ENCODE assay signal across 13 cellular contexts in genomic region chr11:130371004-130371590, GRCh38. TPM values are rescaled to one million over a fixed set of nuclear protein-coding genes. Genes with fewer than 3 reads are reported as not detected.
DNase-seq lines count a peak whose midpoint lies in the region; ATAC-seq, FAIRE-seq and TF ChIP-seq lines count a peak whose summit lies in the region.
"Had no signal": no experiment of that assay in that cellular context is flagged by ENCODE, and none has a peak within 500 bp of the region (broad histone marks: within the 10 kb centered on the region; RNA-seq: fewer than 3 reads in every experiment).

No MANE protein-coding gene starts in this region.

- TF ChIP-seq RAD21 in H1 (IDR thresholded peaks at IDR 0.05 in 1 of 2, conservative IDR thresholded peaks at IDR 0.05 in 1 of 2; ENCODE audit: low read depth in 2 of 2, low read length in 2 of 2), result peak in 1 of 2 experiments; percentile 24; a peak in 1 of 4 replicates

- no peaks in the 10 kb centered on the region for H3K23me2 ChIP-seq in H1 (ENCODE audit: low read depth, low read length)

- peak overlapping the region; percentile 51 for H4K5ac ChIP-seq in H1 (ENCODE audit: insufficient read length, low read depth, low read length)

- H3K23ac ChIP-seq in H1 (ENCODE audit: insufficient read length), result no peak overlapping the region

- H3K4me1 Mint-ChIP-seq in type B pancreatic cell (ENCODE audit: unreplicated experiment), result no peaks in the 10 kb centered on the region

- 0 out of 2 replicates have a peak overlapping the region, but pooled peaks have one; percentile 97 for H2BK20ac ChIP-seq in H1 (ENCODE audit: low read length)

- CTCF ChIA-PET in H1 (lab: Charles Lee; ENCODE audit: partially characterized antibody), result interaction anchor here (0.7 to 2.3 kb wide), 17 partner anchors 8 to 159 kb away, joined by 3 to 10 read pairs (median 3); no protein-coding TSS in a partner anchor

- POLR2A ChIA-PET in H1 (lab: Charles Lee; ENCODE audit: partially characterized antibody), result interaction anchor here (1.1 to 1.2 kb wide), 5 partner anchors 12 to 154 kb away, joined by 3 read pairs; no protein-coding TSS in a partner anchor

- H2BK120ac ChIP-seq in H1 (replicated peaks; ENCODE audit: low read depth, low read length), result no peak overlapping the region

- H2BK15ac ChIP-seq in H1 (ENCODE audit: low read length), result no peak overlapping the region

- DNase-seq in NCI-H748 (lab: John Stamatoyannopoulos, UW; ENCODE audit: unreplicated experiment), result peak; percentile 20
- no peak for DNase-seq in NCI-H748 treated with DMSO at 0.1 percent for 48 hours (lab: John Stamatoyannopoulos, UW)
- DNase-seq in NCI-H82 (lab: John Stamatoyannopoulos, UW), result peak; percentile 66
- DNase-seq in H1 (ENCODE audit: low read depth in 1 of 2, low spot score in 2 of 2), result no peak
- peak; percentile 7 for DNase-seq in type B pancreatic cell (ENCODE audit: extremely low spot score, unreplicated experiment)
- no peak for DNase-seq in T-helper 1 cell
- DNase-seq in suprapubic skin (ENCODE audit: low spot score in 2 of 2), result no peak
- DNase-seq: NCI-H2227 treated with DMSO at 0.1 percent for 48 hours, tibial artery had no signal

- H3K4me3 Mint-ChIP-seq in type B pancreatic cell, result no peak overlapping the region
- H3K4me3 Mint-ChIP-seq: activated T-helper 1 cell treated with anti-CD3 and anti-CD28 coated beads, Interleukin-12 subunit alpha, Interleukin-12 subunit beta, Interleukin-2, Interleukin-4 antibody, amounts not matched to agents 30 ng/mL and 10 ng/mL and 1 ng/mL, durations not matched to agents 14 hours and 24 hours and 36 hours had no signal

- FAIRE-seq in H1 (lab: Jason Lieb, UNC), result peak; percentile 52

- H2BK5ac ChIP-seq in H1 (ENCODE audit: low read depth, low read length), result no peak overlapping the region

- H3K14ac ChIP-seq in H1 (ENCODE audit: insufficient read length), result no peak overlapping the region

- no peak overlapping the region for H3K56ac ChIP-seq in H1 (replicated peaks; ENCODE audit: insufficient read length, low read depth, low read length)

- TF ChIP-seq CTCF in H1 (IDR thresholded peaks at IDR 0.05; ENCODE audit: control extremely low read depth in 1 of 3, insufficient read depth in 1 of 3, low read depth in 1 of 3, low read length in 3 of 3) (peak in 1 of 3 experiments; percentile 25; a peak in 1 of 4 replicates), type B pancreatic cell (conservative IDR thresholded peaks at IDR 0.05) (no peak), suprapubic skin (IDR thresholded peaks at IDR 0.05) (no peak)

- H3K27ac ChIP-seq in H1 (ENCODE audit: low read depth, low read length) (no peak overlapping the region), suprapubic skin (no peak overlapping the region)
- H3K27ac ChIP-seq: tibial artery had no signal

- ATAC-seq in esophagus mucosa, result no peak
- ATAC-seq: SK-N-SH treated with all-trans-retinoic acid at 6 μM for 48 hours had no signal

- H3K4me1 ChIP-seq in H1 (replicated peaks in 1 of 4; ENCODE audit: control insufficient read depth in 3 of 4, insufficient read depth in 4 of 4, low read length in 3 of 4) (peaks cover 0 to 15% (median 2%) of the 10 kb centered on the region in 4 experiments; a peak in 3 of 7 replicates), suprapubic skin (no peaks in the 10 kb centered on the region)
- H3K4me1 ChIP-seq: tibial artery had no signal

- H4K91ac ChIP-seq in H1 (replicated peaks; ENCODE audit: insufficient read length, low read length), result no peak overlapping the region

- H3K79me2 ChIP-seq in H1 (ENCODE audit: control insufficient read depth in 1 of 2, insufficient read depth in 2 of 2, low read length in 2 of 2), result no peaks in the 10 kb centered on the region

- 52% methylated on average over 9 of the region's 9 CpGs; no CpG with 5 or more reads in 1 of the 2 experiments for WGBS in H1 (ENCODE audit: extremely low coverage in 1 of 2, insufficient coverage in 1 of 2, insufficient read length in 1 of 2, insufficient replicate concordance in 2 of 2, low coverage in 1 of 2, low lambda C conversion rate in 2 of 2, missing lambda C conversion rate in 1 of 2), 2 experiments
- 71% methylated on average over 9 of the region's 9 CpGs for WGBS in suprapubic skin

- no peaks in the 10 kb centered on the region for H3K36me3 Mint-ChIP-seq in type B pancreatic cell

- no peaks in the 10 kb centered on the region for H3K27me3 Mint-ChIP-seq in type B pancreatic cell

- H4K8ac ChIP-seq in H1 (ENCODE audit: extremely low read depth, insufficient read depth, low read length), result no peak overlapping the region

- H3K79me1 ChIP-seq in H1 (ENCODE audit: low read depth, low read length), result no peaks in the 10 kb centered on the region

- no peak overlapping the region for H3K9ac ChIP-seq in H1 (replicated peaks in 1 of 4; ENCODE audit: extremely low read depth in 1 of 4, low read depth in 3 of 4, low read length in 3 of 4)

- TF ChIP-seq POLR2A in H1 (IDR thresholded peaks at IDR 0.05; ENCODE audit: control extremely low read depth in 1 of 2, low read depth in 2 of 2, low read length in 2 of 2), result no peak
- no peak for TF ChIP-seq POLR2A in suprapubic skin (IDR thresholded peaks at IDR 0.05)

- no peak overlapping the region for H3K4ac ChIP-seq in H1 (replicated peaks; ENCODE audit: insufficient read length, low read depth, low read length)

- TF ChIP-seq EP300 in H1 (IDR thresholded peaks at IDR 0.05; ENCODE audit: borderline replicate concordance in 1 of 2, low read depth in 2 of 2, low read length in 2 of 2) (no peak), suprapubic skin (IDR thresholded peaks at IDR 0.05) (no peak)

- H3K4me3 ChIP-seq in H1 (ENCODE audit: extremely low read depth in 1 of 4, insufficient read depth in 2 of 4, low read depth in 3 of 4, low read length in 4 of 4), result no peak overlapping the region
- no peak overlapping the region for H3K4me3 ChIP-seq in suprapubic skin
- H3K4me3 ChIP-seq: tibial artery had no signal

- H3K9me3 Mint-ChIP-seq in type B pancreatic cell, result no peaks in the 10 kb centered on the region
- H3K9me3 Mint-ChIP-seq: activated T-helper 1 cell treated with anti-CD3 and anti-CD28 coated beads, Interleukin-12 subunit alpha, Interleukin-12 subunit beta, Interleukin-2, Interleukin-4 antibody, amounts not matched to agents 30 ng/mL and 10 ng/mL and 1 ng/mL, durations not matched to agents 14 hours and 24 hours and 36 hours had no signal

- H3K18ac ChIP-seq in H1 (ENCODE audit: extremely low read depth, low read length), result no peak overlapping the region

- H2AFZ ChIP-seq in H1 (ENCODE audit: low read length), result no peak overlapping the region

- H4K20me1 ChIP-seq in H1 (replicated peaks in 1 of 2; ENCODE audit: control insufficient read depth in 1 of 2, insufficient read depth in 2 of 2, low read length in 2 of 2), result no peaks in the 10 kb centered on the region

- H3K27ac Mint-ChIP-seq in type B pancreatic cell, result no peak overlapping the region
- H3K27ac Mint-ChIP-seq: activated T-helper 1 cell treated with anti-CD3 and anti-CD28 coated beads, Interleukin-12 subunit alpha, Interleukin-12 subunit beta, Interleukin-2, Interleukin-4 antibody, amounts not matched to agents 30 ng/mL and 10 ng/mL and 1 ng/mL, durations not matched to agents 14 hours and 24 hours and 36 hours had no signal

- no peak overlapping the region for H2AK5ac ChIP-seq in H1 (ENCODE audit: low read depth, low read length)

- H3K4me2 ChIP-seq in H1 (ENCODE audit: insufficient read depth in 1 of 2, low read depth in 2 of 2, low read length in 2 of 2), result peak overlapping the region in 1 of 2 experiments; percentile 16; a peak in 1 of 4 replicates

- no peaks in the 10 kb centered on the region for H3K27me3 ChIP-seq in H1 (replicated peaks in 1 of 4; ENCODE audit: control insufficient read depth in 3 of 4, extremely low read depth in 1 of 4, insufficient read depth in 3 of 4, low read length in 3 of 4)
- no peaks in the 10 kb centered on the region for H3K27me3 ChIP-seq in suprapubic skin
- H3K27me3 ChIP-seq: tibial artery had no signal

- 0 out of 2 replicates have a peak overlapping the region, but pooled peaks have one; percentile 80 for H2BK12ac ChIP-seq in H1 (ENCODE audit: low read depth, low read length)

- no peaks in the 10 kb centered on the region for H3K36me3 ChIP-seq in H1 (ENCODE audit: control insufficient read depth in 2 of 4, insufficient read depth in 4 of 4, low read length in 3 of 4)
- H3K36me3 ChIP-seq in suprapubic skin, result no peaks in the 10 kb centered on the region
- H3K36me3 ChIP-seq: tibial artery had no signal

- H3K9me3 ChIP-seq in H1 (ENCODE audit: insufficient read depth in 2 of 2, low read depth in 1 of 2, low read length in 1 of 2) (no peaks in the 10 kb centered on the region), suprapubic skin (no peaks in the 10 kb centered on the region)
- H3K9me3 ChIP-seq: tibial artery had no signal

TF ChIP-seq in H1, 55 proteins besides CTCF, POLR2A, EP300 and RAD21 (continues in another document):
- TF ChIP-seq KDM4A (IDR thresholded peaks at IDR 0.05; ENCODE audit: low read depth, low read length, severe bottlenecking) (no peak), TAF1 (IDR thresholded peaks at IDR 0.05; ENCODE audit: low read depth, low read length) (no peak), HDAC6 (IDR thresholded peaks at IDR 0.05; ENCODE audit: low read depth, low read length) (no peak)

RNA-seq across cellular contexts. Expression of gene ZBTB44, which starts 56.4 kb away (rescaled TPM):
- total RNA-seq in H1 (2021; fragmentation: NEBNext Ultra II Directional; extraction: Animal tissue kit (Norgen Biotek cat#: 25700)), result 146 and 158 TPM in 2 replicates
- polyA plus RNA-seq in H1 (2011; rRNA removed), result 32.8 and 37.2 TPM in 2 replicates
- polyA plus RNA-seq in H1 (2011; cell fraction: cytosol; rRNA removed), result 45.3 TPM
- 86.1 TPM for polyA plus RNA-seq in H1 (2011; cell fraction: nucleus; rRNA removed)
- polyA plus RNA-seq in H1 (2012, experiment 1 of 2), result 35.6 to 70.6 TPM (median 53.9 TPM) in 4 replicates
- 8.2 TPM for polyA plus RNA-seq in H1 (2012, experiment 2 of 2)
- polyA plus RNA-seq in H1 (2013, experiment 1 of 2), result 64.8 TPM
- polyA plus RNA-seq in H1 (2013, experiment 2 of 2), result 64.3 TPM
- 263 and 353 TPM in 2 replicates for polyA minus RNA-seq in H1 (2011; rRNA and poly(A)+ RNA removed)
- polyA minus RNA-seq in H1 (2011; cell fraction: cytosol; rRNA and poly(A)+ RNA removed), result 123 TPM
- polyA minus RNA-seq in H1 (2011; cell fraction: nucleus; rRNA and poly(A)+ RNA removed), result 333 TPM
- 29.7 and 37.3 TPM in 2 replicates for total RNA-seq in type B pancreatic cell (ENCODE audit: low replicate concordance)
- 10 to 100 TPM; 28.7 to 89.5 (median 69.1) TPM for total RNA-seq in suprapubic skin
- 22.5 TPM for total RNA-seq in esophagus mucosa

RNA-seq across cellular contexts. Expression of gene ADAMTS8, which starts 57.3 kb away (rescaled TPM):
- 15.5 and 16.6 TPM in 2 replicates for total RNA-seq in H1 (2021; fragmentation: NEBNext Ultra II Directional; extraction: Animal tissue kit (Norgen Biotek cat#: 25700))
- polyA plus RNA-seq in H1 (2011; rRNA removed), result 9.3 and 11.1 TPM in 2 replicates
- polyA plus RNA-seq in H1 (2011; cell fraction: cytosol; rRNA removed), result 10.5 TPM
- 13.6 TPM for polyA plus RNA-seq in H1 (2011; cell fraction: nucleus; rRNA removed)
- 11.6 to 13.7 TPM (median 13.3 TPM) in 4 replicates for polyA plus RNA-seq in H1 (2012, experiment 1 of 2)
- polyA plus RNA-seq in H1 (2012, experiment 2 of 2), result 15.3 TPM
- polyA plus RNA-seq in H1 (2013, experiment 1 of 2), result 14.9 TPM
- 14.2 TPM for polyA plus RNA-seq in H1 (2013, experiment 2 of 2)
- 8.3 and 9.9 TPM in 2 replicates for polyA minus RNA-seq in H1 (2011; rRNA and poly(A)+ RNA removed)
- 10.7 TPM for polyA minus RNA-seq in H1 (2011; cell fraction: cytosol; rRNA and poly(A)+ RNA removed)
- polyA minus RNA-seq in H1 (2011; cell fraction: nucleus; rRNA and poly(A)+ RNA removed), result 5.7 TPM
- total RNA-seq in type B pancreatic cell (ENCODE audit: low replicate concordance) (0.10 and 4.8 TPM in 2 replicates), suprapubic skin (under 1 TPM; 0.30 to 0.72 (median 0.65) TPM), esophagus mucosa (0.56 TPM)
- total RNA-seq: activated T-helper 1 cell treated with anti-CD3 and anti-CD28 coated beads, Interleukin-12 subunit alpha, Interleukin-12 subunit beta, Interleukin-2, Interleukin-4 antibody, amounts not matched to agents 30 ng/mL and 10 ng/mL and 1 ng/mL, durations not matched to agents 14 hours and 24 hours and 36 hours; Daoy had no signal

Comparison
In these comparisons a context has a peak if more than half of its experiments do, and no peak if none do; other contexts are left out.
1. DNase-seq: peak in NCI-H748 (single experiment), NCI-H82 (single experiment) and type B pancreatic cell (single experiment); none in NCI-H748 treated with DMSO at 0.1 percent for 48 hours (single experiment), H1 (0 of 2), T-helper 1 cell (0 of 5) and suprapubic skin (0 of 2).